8 cellular contexts compared by ENCODE assay signal in genomic region chr3:25663324-25664065, GRCh38. TPM values are rescaled to one million over a fixed set of nuclear protein-coding genes. Genes with fewer than 3 reads are reported as not detected.
DNase-seq lines count a peak whose midpoint lies in the region; ATAC-seq and TF ChIP-seq lines count a peak whose summit lies in the region.

No MANE protein-coding gene starts in this region.

- no peaks in the 10 kb centered on the region for H3K27me3 ChIP-seq in BLaER1
- no peaks in the 10 kb centered on the region for H3K27me3 ChIP-seq in psoas muscle (ENCODE audit: insufficient read depth in 3 of 3, low read length in 2 of 3)

- H3K9ac ChIP-seq in BLaER1 = peak overlapping the region; percentile 100

- 0 to 2% (median 0%) methylated on average over 23 to 24 of the region's 24 CpGs for WGBS in psoas muscle, 3 donors

- DNase-seq in NCI-H526 (lab: John Stamatoyannopoulos, UW) = peak; percentile 34 to 58
- DNase-seq in activated T-helper 2 cell treated with anti-CD3 and anti-CD28 coated beads, Interferon-gamma antibody, Interleukin-2, Interleukin-4, amounts not matched to agents 10 μg/mL and 5 μg/mL and 100 μg/mL, durations not matched to agents 14 hours and 24 hours and 36 hours (ENCODE audit: low spot score) = peak; percentile 43
- peak; percentile 6 for DNase-seq in glomerular visceral epithelial cell (ENCODE audit: extremely low spot score)
- DNase-seq in psoas muscle = no peak
- no peak for DNase-seq in NCI-H1436 (lab: John Stamatoyannopoulos, UW)

- H3K4me3 Mint-ChIP-seq in activated T-helper 2 cell treated with anti-CD3 and anti-CD28 coated beads, Interferon-gamma antibody, Interleukin-2, Interleukin-4, amounts not matched to agents 10 μg/mL and 5 μg/mL and 100 μg/mL, durations not matched to agents 14 hours and 24 hours and 36 hours (ENCODE audit: low read depth) = peak overlapping the region; percentile 97

- H3K27me3 Mint-ChIP-seq in activated T-helper 2 cell treated with anti-CD3 and anti-CD28 coated beads, Interferon-gamma antibody, Interleukin-2, Interleukin-4, amounts not matched to agents 10 μg/mL and 5 μg/mL and 100 μg/mL, durations not matched to agents 14 hours and 24 hours and 36 hours (ENCODE audit: low read depth) = no peaks in the 10 kb centered on the region

- H3K4me2 ChIP-seq in BLaER1 = peak overlapping the region; percentile 91

- intact Hi-C loops in activated T-helper 2 cell treated with anti-CD3 and anti-CD28 coated beads, Interferon-gamma antibody, Interleukin-2, Interleukin-4, amounts not matched to agents 10 μg/mL and 5 μg/mL and 100 μg/mL, durations not matched to agents 14 hours and 24 hours and 36 hours (cut with micrococcal nuclease) = loop anchor here (2.0 to 5.0 kb wide), 4 partner anchors 15 to 1747 kb away; partner anchors contain the start of genes NKIRAS1 and RPL15
- intact Hi-C loops in psoas muscle (cut with DNase I) = loop anchor here (5.0 to 10.0 kb wide), 3 partner anchors 119 to 1051 kb away; partner anchors contain the start of gene NGLY1 (in 1 of the 2)

- peaks cover 40% of the 10 kb centered on the region for H3K36me3 ChIP-seq in BLaER1
- no peaks in the 10 kb centered on the region for H3K36me3 ChIP-seq in psoas muscle (ENCODE audit: insufficient read depth in 1 of 2, low read depth in 1 of 2)

- H3K27ac ChIP-seq in BLaER1 (peak overlapping the region; percentile 100), psoas muscle (peak overlapping the region; percentile 96)

- no peaks in the 10 kb centered on the region for H3K9me3 Mint-ChIP-seq in activated T-helper 2 cell treated with anti-CD3 and anti-CD28 coated beads, Interferon-gamma antibody, Interleukin-2, Interleukin-4, amounts not matched to agents 10 μg/mL and 5 μg/mL and 100 μg/mL, durations not matched to agents 14 hours and 24 hours and 36 hours

- peaks cover 14% of the 10 kb centered on the region; the same call in 1 of the 2 replicates for H4K20me1 ChIP-seq in BLaER1

- H3K9me3 ChIP-seq in BLaER1 (no peaks in the 10 kb centered on the region), psoas muscle (no peaks in the 10 kb centered on the region)

- no peak for TF ChIP-seq CTCF in psoas muscle (IDR thresholded peaks at IDR 0.05)

- ATAC-seq in GM18907 (IDR thresholded peaks at IDR 0.05; ENCODE audit: unreplicated experiment) = peak; percentile 37
- peak; percentile 24 for ATAC-seq in HG03103 (IDR thresholded peaks at IDR 0.05; ENCODE audit: low read depth, unreplicated experiment)
- no peak for ATAC-seq in psoas muscle

- peak overlapping the region; percentile 90 for H3K27ac Mint-ChIP-seq in activated T-helper 2 cell treated with anti-CD3 and anti-CD28 coated beads, Interferon-gamma antibody, Interleukin-2, Interleukin-4, amounts not matched to agents 10 μg/mL and 5 μg/mL and 100 μg/mL, durations not matched to agents 14 hours and 24 hours and 36 hours

- H3K36me3 Mint-ChIP-seq in activated T-helper 2 cell treated with anti-CD3 and anti-CD28 coated beads, Interferon-gamma antibody, Interleukin-2, Interleukin-4, amounts not matched to agents 10 μg/mL and 5 μg/mL and 100 μg/mL, durations not matched to agents 14 hours and 24 hours and 36 hours (ENCODE audit: low read depth) = peaks cover 26% of the 10 kb centered on the region

- H3K4me1 ChIP-seq in BLaER1 (peaks cover 27% of the 10 kb centered on the region), psoas muscle (peaks cover 48% of the 10 kb centered on the region)

- H3K4me3 ChIP-seq in BLaER1 (peak overlapping the region; percentile 86), psoas muscle (peak overlapping the region; percentile 83)

- peaks cover 36% of the 10 kb centered on the region for H3K4me1 Mint-ChIP-seq in activated T-helper 2 cell treated with anti-CD3 and anti-CD28 coated beads, Interferon-gamma antibody, Interleukin-2, Interleukin-4, amounts not matched to agents 10 μg/mL and 5 μg/mL and 100 μg/mL, durations not matched to agents 14 hours and 24 hours and 36 hours (ENCODE audit: low read depth)

RNA-seq across cellular contexts. Expression of gene TOP2B, which starts 1.2 kb away (rescaled TPM):
- 167 and 170 TPM in 2 replicates for total RNA-seq in activated T-helper 2 cell treated with anti-CD3 and anti-CD28 coated beads, Interferon-gamma antibody, Interleukin-2, Interleukin-4, amounts not matched to agents 10 μg/mL and 5 μg/mL and 100 μg/mL, durations not matched to agents 14 hours and 24 hours and 36 hours
- 10 to 100 TPM; 50.6 to 84.8 (median 70.1) TPM for total RNA-seq in psoas muscle
- 10 to 100 TPM; 39.3 to 73.8 (median 45.3) TPM for polyA plus RNA-seq in psoas muscle

Comparison
In these comparisons a context has a peak if more than half of its experiments do, and no peak if none do; other contexts are left out.
1. ATAC-seq: peak in GM18907 (single experiment) and HG03103 (single experiment); none in psoas muscle (0 of 4).
2. DNase-seq: peak in NCI-H526 (2 of 2), activated T-helper 2 cell treated with anti-CD3 and anti-CD28 coated beads, Interferon-gamma antibody, Interleukin-2, Interleukin-4, amounts not matched to agents 10 μg/mL and 5 μg/mL and 100 μg/mL, durations not matched to agents 14 hours and 24 hours and 36 hours (single experiment) and glomerular visceral epithelial cell (single experiment); none in psoas muscle (0 of 2) and NCI-H1436 (single experiment).